In the genomic region with DNA sequence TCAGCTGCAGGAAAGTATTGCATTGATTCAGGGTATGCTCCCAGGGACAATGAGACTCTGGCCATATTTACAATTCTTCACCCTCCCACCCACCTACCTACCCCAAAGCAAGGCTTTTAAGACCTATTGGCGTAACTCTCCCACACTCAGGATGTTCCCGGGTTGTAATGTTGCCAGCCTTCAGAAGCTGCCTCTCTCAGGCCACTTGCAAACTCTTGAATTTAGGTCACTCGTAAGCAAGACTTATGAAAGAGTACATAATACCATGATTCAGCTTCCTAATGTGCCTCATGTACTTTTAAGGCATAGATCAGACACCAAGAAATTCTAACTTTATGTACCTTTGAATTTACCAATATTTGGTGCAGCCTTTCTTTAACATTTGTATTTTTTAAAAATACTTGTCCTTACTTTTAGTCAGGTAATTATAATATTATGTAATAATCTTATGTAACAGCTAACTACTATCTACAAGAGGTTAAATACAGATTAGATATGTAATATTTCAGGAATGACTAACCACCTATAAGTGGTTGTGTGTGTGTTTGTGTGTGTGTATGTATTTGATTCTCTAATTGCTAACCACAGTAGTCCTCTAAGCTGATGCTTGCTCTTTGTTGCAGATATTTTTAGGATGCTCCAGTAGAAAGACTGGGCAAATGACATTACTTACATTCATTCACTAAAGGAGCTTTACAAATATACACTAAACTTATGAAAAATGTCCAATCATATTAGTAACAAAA, we compare ENCODE assay signal across 20 cellular contexts.
"Had no signal": no experiment of that assay in that cellular context is flagged by ENCODE, and none has a peak within 500 bp of the region (broad histone marks: within the 10 kb centered on the region; RNA-seq: fewer than 3 reads in every experiment).

No MANE protein-coding gene starts in this region.

- DNase-seq: effector memory CD4-positive, alpha-beta T cell; gastrocnemius medialis; heart right ventricle; hypothalamus; kidney glomerular epithelial cell; naive thymus-derived CD4-positive, alpha-beta T cell; posterior cingulate gyrus; right cardiac atrium; stimulated activated CD4-positive, alpha-beta T cell treated with anti-CD3 and anti-CD28 coated beads, Interleukin-4, amount 100 ng/mL, for 1 hour; stimulated activated CD8-positive, alpha-beta memory T cell treated with anti-CD3 and anti-CD28 coated beads, Interleukin-4, amount 100 ng/mL, for 48 hours; stimulated activated naive CD8-positive, alpha-beta T cell treated with anti-CD3 and anti-CD28 coated beads, Interleukin-15, Interleukin-2, amounts not matched to agents 100 U/mL and 50 U/mL, for 24 hours; thyroid gland had no signal

- H3K4me1 Mint-ChIP-seq: memory B cell; naive thymus-derived CD4-positive, alpha-beta T cell; stimulated activated effector memory CD8-positive, alpha-beta T cell treated with anti-CD3 and anti-CD28 coated beads, Interleukin-12 subunit alpha, Interleukin-12 subunit beta, amount 100 ng/mL, for 72 hours had no signal

- H3K9me3 Mint-ChIP-seq: memory B cell had no signal

- H3K36me3 Mint-ChIP-seq: memory B cell; mesothelial cell of epicardium; naive thymus-derived CD4-positive, alpha-beta T cell; stimulated activated effector memory CD8-positive, alpha-beta T cell treated with anti-CD3 and anti-CD28 coated beads, Interleukin-12 subunit alpha, Interleukin-12 subunit beta, amount 100 ng/mL, for 72 hours had no signal

- H3K27me3 ChIP-seq: gastrocnemius medialis, heart right ventricle, neutrophil, suprapubic skin, thyroid gland, upper lobe of left lung, vagina had no signal

- H3K27ac Mint-ChIP-seq: memory B cell; mesothelial cell of epicardium; naive thymus-derived CD4-positive, alpha-beta T cell; stimulated activated effector memory CD8-positive, alpha-beta T cell treated with anti-CD3 and anti-CD28 coated beads, Interleukin-12 subunit alpha, Interleukin-12 subunit beta, amount 100 ng/mL, for 72 hours had no signal

- ATAC-seq: esophagus mucosa; gastrocnemius medialis; heart right ventricle; naive thymus-derived CD4-positive, alpha-beta T cell; right cardiac atrium; stimulated activated effector memory CD8-positive, alpha-beta T cell treated with anti-CD3 and anti-CD28 coated beads, Interleukin-12 subunit alpha, Interleukin-12 subunit beta, amount 100 ng/mL, for 72 hours; stimulated activated naive CD8-positive, alpha-beta T cell treated with anti-CD3 and anti-CD28 coated beads, Interleukin-15, Interleukin-2, amounts not matched to agents 100 U/mL and 50 U/mL, for 24 hours had no signal

- H3K27ac ChIP-seq: gastrocnemius medialis, heart right ventricle, neutrophil, suprapubic skin, thyroid gland, upper lobe of left lung, vagina had no signal

- H3K4me1 ChIP-seq: gastrocnemius medialis, heart right ventricle, suprapubic skin, thyroid gland, vagina had no signal

- H3K27me3 Mint-ChIP-seq: memory B cell; naive thymus-derived CD4-positive, alpha-beta T cell had no signal

- H3K4me3 ChIP-seq: gastrocnemius medialis, heart right ventricle, suprapubic skin, thyroid gland, upper lobe of left lung, vagina had no signal

- H3K4me3 Mint-ChIP-seq: memory B cell; mesothelial cell of epicardium; naive thymus-derived CD4-positive, alpha-beta T cell; stimulated activated effector memory CD8-positive, alpha-beta T cell treated with anti-CD3 and anti-CD28 coated beads, Interleukin-12 subunit alpha, Interleukin-12 subunit beta, amount 100 ng/mL, for 72 hours had no signal
